Comparison of ENCODE assay signal across 10 cellular contexts in genomic region chr10:60426425-60426824, GRCh38. TPM values are rescaled to one million over a fixed set of nuclear protein-coding genes. Genes with fewer than 3 reads are reported as not detected.
DNase-seq lines count a peak whose midpoint lies in the region; ATAC-seq and TF ChIP-seq lines count a peak whose summit lies in the region.
"Had no signal": no experiment of that assay in that cellular context is flagged by ENCODE, and none has a peak within 500 bp of the region (broad histone marks: within the 10 kb centered on the region; RNA-seq: fewer than 3 reads in every experiment).

No MANE protein-coding gene starts in this region.

- CTCF ChIA-PET in CD4-positive, alpha-beta memory T cell (lab: Charles Lee; ENCODE audit: partially characterized antibody): no interaction called here

- POLR2A ChIA-PET in CD4-positive, alpha-beta memory T cell (lab: Charles Lee; ENCODE audit: partially characterized antibody): no interaction called here

- no peak for TF ChIP-seq CTCF in smooth muscle cell (IDR thresholded peaks at IDR 0.05; ENCODE audit: borderline replicate concordance, insufficient read depth, poor library complexity, severe bottlenecking)

- peaks cover 28% of the 10 kb centered on the region for H3K4me1 ChIP-seq in smooth muscle cell (ENCODE audit: low read depth)
- H3K4me1 ChIP-seq in CD4-positive, alpha-beta memory T cell (ENCODE audit: insufficient read depth, low read length): no peaks in the 10 kb centered on the region

- no peak overlapping the region for H3K4me3 Mint-ChIP-seq in CD4-positive, alpha-beta memory T cell
- H3K4me3 Mint-ChIP-seq in effector memory CD8-positive, alpha-beta T cell: no peak overlapping the region
- H3K4me3 Mint-ChIP-seq: activated B cell treated with CpG ODN at 0.5 μM for 24 hours; dendritic cell treated with granulocyte-macrophage colony-stimulating factor and Interleukin-4, amounts not matched to agents 40 ng/mL and 50 ng/mL, for 4 days had no signal

- peak; percentile 87 for DNase-seq in HCEC 1CT
- DNase-seq in SW 1271 (lab: John Stamatoyannopoulos, UW): peak; percentile 0 to 2
- peak; percentile 97 for DNase-seq in fibroblast of peridontal ligament (ENCODE audit: extremely low read depth)
- DNase-seq in smooth muscle cell (lab: John Stamatoyannopoulos, UW; ENCODE audit: unreplicated experiment): no peak
- DNase-seq in CD4-positive, alpha-beta memory T cell: no peak
- DNase-seq in effector memory CD8-positive, alpha-beta T cell: no peak
- DNase-seq in activated CD8-positive, alpha-beta memory T cell treated with anti-CD3 and anti-CD28 coated beads, Interleukin-2, amount 50 U/mL, for 4 hours: no peak
- DNase-seq: activated B cell treated with CpG ODN at 0.5 μM for 24 hours, NCI-H2081 had no signal

- no peaks in the 10 kb centered on the region for H3K27me3 ChIP-seq in smooth muscle cell (ENCODE audit: low read depth)
- no peaks in the 10 kb centered on the region for H3K27me3 ChIP-seq in CD4-positive, alpha-beta memory T cell (ENCODE audit: insufficient read depth, low read length)

- H3K27ac ChIP-seq in smooth muscle cell (ENCODE audit: low read depth): peak overlapping the region; percentile 55
- no peak overlapping the region for H3K27ac ChIP-seq in CD4-positive, alpha-beta memory T cell (ENCODE audit: low read depth, low read length)

- peaks cover 0 to 8% of the 10 kb centered on the region in 2 donors for H3K36me3 Mint-ChIP-seq in CD4-positive, alpha-beta memory T cell
- no peaks in the 10 kb centered on the region for H3K36me3 Mint-ChIP-seq in effector memory CD8-positive, alpha-beta T cell (ENCODE audit: insufficient read depth)

- H3K4me1 Mint-ChIP-seq in CD4-positive, alpha-beta memory T cell: peaks cover 0 to 19% (median 16%) of the 10 kb centered on the region in 4 donors
- H3K4me1 Mint-ChIP-seq in effector memory CD8-positive, alpha-beta T cell (ENCODE audit: low read depth in 2 of 2): peaks cover 0 to 16% of the 10 kb centered on the region in 2 donors

- no peaks in the 10 kb centered on the region for H3K79me2 ChIP-seq in smooth muscle cell (ENCODE audit: low read depth)

- H2AFZ ChIP-seq in smooth muscle cell (ENCODE audit: low read depth): no peak overlapping the region

- intact Hi-C loops in CD4-positive, alpha-beta memory T cell (cut with micrococcal nuclease): no loop called here

- H3K4me3 ChIP-seq in smooth muscle cell: no peak overlapping the region
- H3K4me3 ChIP-seq in CD4-positive, alpha-beta memory T cell (ENCODE audit: low read length in 2 of 2): no peak overlapping the region

- no peaks in the 10 kb centered on the region for H3K9me3 ChIP-seq in smooth muscle cell (replicated peaks; ENCODE audit: low read depth)
- H3K9me3 ChIP-seq in CD4-positive, alpha-beta memory T cell (ENCODE audit: control insufficient read depth in 1 of 2, low read length in 2 of 2): no peaks in the 10 kb centered on the region

- H3K9me3 Mint-ChIP-seq in CD4-positive, alpha-beta memory T cell: no peaks in the 10 kb centered on the region
- H3K9me3 Mint-ChIP-seq in effector memory CD8-positive, alpha-beta T cell: no peaks in the 10 kb centered on the region
- H3K9me3 Mint-ChIP-seq: activated B cell treated with CpG ODN at 0.5 μM for 24 hours; dendritic cell treated with granulocyte-macrophage colony-stimulating factor and Interleukin-4, amounts not matched to agents 40 ng/mL and 50 ng/mL, for 4 days had no signal

- 28% methylated on average over 2 of the region's 2 CpGs for WGBS in smooth muscle cell (ENCODE audit: low lambda C conversion rate)

- H3K4me2 ChIP-seq in smooth muscle cell: peak overlapping the region; percentile 51

- H4K20me1 ChIP-seq in smooth muscle cell (ENCODE audit: low read depth): no peaks in the 10 kb centered on the region

- no peak for ATAC-seq in effector memory CD8-positive, alpha-beta T cell (replicated peaks)

- peaks cover 9% of the 10 kb centered on the region for H3F3A ChIP-seq in smooth muscle cell (ENCODE audit: low read depth)

- H3K36me3 ChIP-seq in smooth muscle cell (ENCODE audit: low read depth): no peaks in the 10 kb centered on the region
- H3K36me3 ChIP-seq in CD4-positive, alpha-beta memory T cell (ENCODE audit: insufficient read depth, low read length): no peaks in the 10 kb centered on the region

- H3K27ac Mint-ChIP-seq in CD4-positive, alpha-beta memory T cell: no peak overlapping the region
- no peak overlapping the region for H3K27ac Mint-ChIP-seq in effector memory CD8-positive, alpha-beta T cell
- H3K27ac Mint-ChIP-seq: activated B cell treated with CpG ODN at 0.5 μM for 24 hours; dendritic cell treated with granulocyte-macrophage colony-stimulating factor and Interleukin-4, amounts not matched to agents 40 ng/mL and 50 ng/mL, for 4 days had no signal

- no peaks in the 10 kb centered on the region for H3K27me3 Mint-ChIP-seq in CD4-positive, alpha-beta memory T cell
- no peaks in the 10 kb centered on the region for H3K27me3 Mint-ChIP-seq in effector memory CD8-positive, alpha-beta T cell
- H3K27me3 Mint-ChIP-seq: activated B cell treated with CpG ODN at 0.5 μM for 24 hours; dendritic cell treated with granulocyte-macrophage colony-stimulating factor and Interleukin-4, amounts not matched to agents 40 ng/mL and 50 ng/mL, for 4 days had no signal

- no peak overlapping the region for H3K9ac ChIP-seq in smooth muscle cell (ENCODE audit: low read depth)

RNA-seq across cellular contexts. Expression of gene ANK3, which starts 36.8 kb away (rescaled TPM):
- total RNA-seq in smooth muscle cell: 85.5 and 86.4 TPM in 2 replicates
- 28.2 and 41.2 TPM in 2 replicates for polyA plus RNA-seq in smooth muscle cell
- 10 to 100 TPM; 80.0 to 90.1 TPM for total RNA-seq in CD4-positive, alpha-beta memory T cell
- polyA plus RNA-seq in CD4-positive, alpha-beta memory T cell: 10 to 100 TPM in 1 of 2 donors, 1 to 10 TPM in 1; 7.2 to 31.7 TPM

Comparison
In these comparisons a context has a peak if more than half of its experiments do, and no peak if none do; other contexts are left out.
1. DNase-seq: peak in HCEC 1CT (single experiment), SW 1271 (2 of 2) and fibroblast of peridontal ligament (single experiment); none in smooth muscle cell (single experiment), CD4-positive, alpha-beta memory T cell (0 of 5), effector memory CD8-positive, alpha-beta T cell (0 of 3) and activated CD8-positive, alpha-beta memory T cell treated with anti-CD3 and anti-CD28 coated beads, Interleukin-2, amount 50 U/mL, for 4 hours (single experiment).